ENCODE assay signal across 35 cellular contexts in the genomic region with DNA sequence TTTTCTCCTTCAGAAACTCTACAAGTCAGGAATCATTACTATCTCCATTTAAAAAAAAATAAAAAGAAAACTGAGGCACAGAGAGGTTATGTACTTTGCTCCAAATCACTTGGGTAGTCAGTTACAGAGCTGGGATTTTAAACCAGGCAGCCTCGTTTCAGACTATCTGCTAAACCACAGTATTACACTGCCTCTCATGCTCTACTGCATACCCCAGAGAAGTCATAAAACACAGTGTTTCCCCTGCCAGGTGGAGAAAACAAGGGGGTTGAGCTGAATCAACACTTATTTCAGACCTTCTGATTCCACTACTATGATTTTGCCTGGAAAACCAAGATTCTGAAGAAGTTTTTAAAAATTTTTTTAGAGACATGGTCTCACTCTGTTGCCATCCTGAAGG.
"Had no signal": no experiment of that assay in that cellular context is flagged by ENCODE, and none has a peak within 500 bp of the region (broad histone marks: within the 10 kb centered on the region; RNA-seq: fewer than 3 reads in every experiment).

No MANE protein-coding gene starts in this region.

- H3K27ac Mint-ChIP-seq: activated B cell treated with CpG ODN at 0.5 μM for 24 hours; activated CD8-positive, alpha-beta memory T cell treated with anti-CD3 and anti-CD28 coated beads, Interleukin-2, amount 10 ng/mL, durations not matched to agents 7 days and 5 days; activated CD8-positive, alpha-beta T cell treated with anti-CD3 and anti-CD28 coated beads, Interleukin-2, amount 10 ng/mL, durations not matched to agents 7 days and 5 days; activated naive CD4-positive, alpha-beta T cell treated with anti-CD3 and anti-CD28 coated beads for 36 hours; activated naive CD4-positive, alpha-beta T cell treated with anti-CD3 and anti-CD28 coated beads, Interleukin-2, amount 50 U/mL, for 24 hours; activated naive CD8-positive, alpha-beta T cell treated with anti-CD3 and anti-CD28 coated beads for 36 hours; activated naive CD8-positive, alpha-beta T cell treated with anti-CD3 and anti-CD28 coated beads, Interleukin-2, amount 50 U/mL, for 24 hours; activated T-helper 1 cell treated with anti-CD3 and anti-CD28 coated beads, Interleukin-12 subunit alpha, Interleukin-12 subunit beta, Interleukin-2, Interleukin-4 antibody, amounts not matched to agents 30 ng/mL and 10 ng/mL and 1 ng/mL, durations not matched to agents 14 hours and 24 hours and 36 hours; activated T-helper 2 cell treated with anti-CD3 and anti-CD28 coated beads, Interferon-gamma antibody, Interleukin-2, Interleukin-4, amounts not matched to agents 10 μg/mL and 5 μg/mL and 100 μg/mL, durations not matched to agents 14 hours and 24 hours and 36 hours; effector memory CD8-positive, alpha-beta T cell; T-helper 17 cell; T-helper 2 cell treated with Interferon-gamma antibody and Interleukin-4, amounts not matched to agents 5 μg/mL and 100 μg/mL, for 36 hours had no signal

- ATAC-seq: activated CD4-positive, CD25-positive, alpha-beta regulatory T cell treated with anti-CD3 and anti-CD28 coated beads, Interleukin-2, amount 50 U/mL, for 24 hours; activated CD8-positive, alpha-beta memory T cell treated with anti-CD3 and anti-CD28 coated beads, Interleukin-2, amount 10 ng/mL, durations not matched to agents 7 days and 5 days; activated CD8-positive, alpha-beta T cell treated with anti-CD3 and anti-CD28 coated beads, Interleukin-2, amount 10 ng/mL, durations not matched to agents 7 days and 5 days; activated naive CD8-positive, alpha-beta T cell treated with anti-CD3 and anti-CD28 coated beads, Interleukin-2, amount 50 U/mL, for 24 hours; body of pancreas; effector memory CD8-positive, alpha-beta T cell; foreskin keratinocyte; gastrocnemius medialis; T-helper 17 cell had no signal

- DNase-seq: activated B cell treated with CpG ODN at 0.5 μM for 24 hours; activated CD4-positive, alpha-beta T cell treated with anti-CD3 and anti-CD28 coated beads for 48 hours; activated CD4-positive, alpha-beta T cell treated with anti-CD3 and anti-CD28 coated beads, Interleukin-2, amount 50 U/mL, for 1 hour; activated CD4-positive, alpha-beta T cell treated with anti-CD3 and anti-CD28 coated beads, Interleukin-2, amount 50 U/mL, for 48 hours; activated CD8-positive, alpha-beta memory T cell treated with anti-CD3 and anti-CD28 coated beads, Interleukin-2, amount 10 ng/mL, durations not matched to agents 7 days and 5 days; activated CD8-positive, alpha-beta memory T cell treated with anti-CD3 and anti-CD28 coated beads, Interleukin-2, amount 50 U/mL, for 4 hours; activated CD8-positive, alpha-beta T cell treated with anti-CD3 and anti-CD28 coated beads, Interleukin-2, amount 10 ng/mL, durations not matched to agents 7 days and 5 days; activated effector memory CD4-positive, alpha-beta T cell treated with anti-CD3 and anti-CD28 coated beads, Interleukin-2, amount 50 U/mL, for 16 hours; activated naive CD4-positive, alpha-beta T cell treated with anti-CD3 and anti-CD28 coated beads for 36 hours; activated naive CD8-positive, alpha-beta T cell treated with anti-CD3 and anti-CD28 coated beads for 36 hours; activated naive CD8-positive, alpha-beta T cell treated with anti-CD3 and anti-CD28 coated beads, Interleukin-2, amount 50 U/mL, for 24 hours; activated T-cell treated with anti-CD3 and anti-CD28 coated beads, Interleukin-2, amount 50 U/mL, for 1 hour; activated T-cell treated with anti-CD3 and anti-CD28 coated beads, Interleukin-2, amount 50 U/mL, for 48 hours; adrenal gland; amygdala; aorta; body of pancreas; caudate nucleus; cortex of kidney; dermis blood vessel endothelial cell; effector CD4-positive, alpha-beta T cell; effector memory CD8-positive, alpha-beta T cell; erythroblast; foreskin keratinocyte; gastrocnemius medialis; T-helper 1 cell; T-helper 17 cell; T1000; WERI-Rb-1 had no signal

- H3K9me3 Mint-ChIP-seq: activated B cell treated with CpG ODN at 0.5 μM for 24 hours; activated naive CD4-positive, alpha-beta T cell treated with anti-CD3 and anti-CD28 coated beads for 36 hours; activated naive CD4-positive, alpha-beta T cell treated with anti-CD3 and anti-CD28 coated beads, Interleukin-2, amount 50 U/mL, for 24 hours; activated naive CD8-positive, alpha-beta T cell treated with anti-CD3 and anti-CD28 coated beads for 36 hours; activated naive CD8-positive, alpha-beta T cell treated with anti-CD3 and anti-CD28 coated beads, Interleukin-2, amount 50 U/mL, for 24 hours; activated T-helper 1 cell treated with anti-CD3 and anti-CD28 coated beads, Interleukin-12 subunit alpha, Interleukin-12 subunit beta, Interleukin-2, Interleukin-4 antibody, amounts not matched to agents 30 ng/mL and 10 ng/mL and 1 ng/mL, durations not matched to agents 14 hours and 24 hours and 36 hours; activated T-helper 2 cell treated with anti-CD3 and anti-CD28 coated beads, Interferon-gamma antibody, Interleukin-2, Interleukin-4, amounts not matched to agents 10 μg/mL and 5 μg/mL and 100 μg/mL, durations not matched to agents 14 hours and 24 hours and 36 hours; effector memory CD8-positive, alpha-beta T cell; T-helper 2 cell treated with Interferon-gamma antibody and Interleukin-4, amounts not matched to agents 5 μg/mL and 100 μg/mL, for 36 hours had no signal

- H3K36me3 ChIP-seq: adrenal gland, esophagus muscularis mucosa, gastrocnemius medialis, WERI-Rb-1 had no signal

- H3K9me3 ChIP-seq: adrenal gland, body of pancreas, esophagus muscularis mucosa, gastrocnemius medialis had no signal

- H3K27me3 ChIP-seq: adrenal gland, body of pancreas, esophagus muscularis mucosa, foreskin keratinocyte, gastrocnemius medialis had no signal

- H3K27me3 Mint-ChIP-seq: activated B cell treated with CpG ODN at 0.5 μM for 24 hours had no signal

- H3K36me3 Mint-ChIP-seq: activated CD8-positive, alpha-beta memory T cell treated with anti-CD3 and anti-CD28 coated beads, Interleukin-2, amount 10 ng/mL, durations not matched to agents 7 days and 5 days; activated naive CD4-positive, alpha-beta T cell treated with anti-CD3 and anti-CD28 coated beads, Interleukin-2, amount 50 U/mL, for 24 hours; activated naive CD8-positive, alpha-beta T cell treated with anti-CD3 and anti-CD28 coated beads for 36 hours had no signal

- H3K4me3 ChIP-seq: adrenal gland, body of pancreas, esophagus muscularis mucosa, gastrocnemius medialis had no signal

- H3K4me3 Mint-ChIP-seq: activated B cell treated with CpG ODN at 0.5 μM for 24 hours; activated CD8-positive, alpha-beta memory T cell treated with anti-CD3 and anti-CD28 coated beads, Interleukin-2, amount 10 ng/mL, durations not matched to agents 7 days and 5 days; activated CD8-positive, alpha-beta T cell treated with anti-CD3 and anti-CD28 coated beads, Interleukin-2, amount 10 ng/mL, durations not matched to agents 7 days and 5 days; activated naive CD4-positive, alpha-beta T cell treated with anti-CD3 and anti-CD28 coated beads for 36 hours; activated naive CD4-positive, alpha-beta T cell treated with anti-CD3 and anti-CD28 coated beads, Interleukin-2, amount 50 U/mL, for 24 hours; activated naive CD8-positive, alpha-beta T cell treated with anti-CD3 and anti-CD28 coated beads for 36 hours; activated naive CD8-positive, alpha-beta T cell treated with anti-CD3 and anti-CD28 coated beads, Interleukin-2, amount 50 U/mL, for 24 hours; activated T-helper 1 cell treated with anti-CD3 and anti-CD28 coated beads, Interleukin-12 subunit alpha, Interleukin-12 subunit beta, Interleukin-2, Interleukin-4 antibody, amounts not matched to agents 30 ng/mL and 10 ng/mL and 1 ng/mL, durations not matched to agents 14 hours and 24 hours and 36 hours; effector memory CD8-positive, alpha-beta T cell; T-helper 17 cell; T-helper 2 cell treated with Interferon-gamma antibody and Interleukin-4, amounts not matched to agents 5 μg/mL and 100 μg/mL, for 36 hours had no signal

- H3K27ac ChIP-seq: adrenal gland, body of pancreas, esophagus muscularis mucosa, foreskin keratinocyte, gastrocnemius medialis, WERI-Rb-1 had no signal

- H3K4me1 ChIP-seq: adrenal gland, body of pancreas, esophagus muscularis mucosa, foreskin keratinocyte, gastrocnemius medialis had no signal

- H3K4me1 Mint-ChIP-seq: activated CD8-positive, alpha-beta memory T cell treated with anti-CD3 and anti-CD28 coated beads, Interleukin-2, amount 10 ng/mL, durations not matched to agents 7 days and 5 days; activated naive CD4-positive, alpha-beta T cell treated with anti-CD3 and anti-CD28 coated beads, Interleukin-2, amount 50 U/mL, for 24 hours; activated naive CD8-positive, alpha-beta T cell treated with anti-CD3 and anti-CD28 coated beads, Interleukin-2, amount 50 U/mL, for 24 hours; T-helper 17 cell had no signal
